Comparison of ENCODE assay signal across 8 cellular contexts in the genomic region with DNA sequence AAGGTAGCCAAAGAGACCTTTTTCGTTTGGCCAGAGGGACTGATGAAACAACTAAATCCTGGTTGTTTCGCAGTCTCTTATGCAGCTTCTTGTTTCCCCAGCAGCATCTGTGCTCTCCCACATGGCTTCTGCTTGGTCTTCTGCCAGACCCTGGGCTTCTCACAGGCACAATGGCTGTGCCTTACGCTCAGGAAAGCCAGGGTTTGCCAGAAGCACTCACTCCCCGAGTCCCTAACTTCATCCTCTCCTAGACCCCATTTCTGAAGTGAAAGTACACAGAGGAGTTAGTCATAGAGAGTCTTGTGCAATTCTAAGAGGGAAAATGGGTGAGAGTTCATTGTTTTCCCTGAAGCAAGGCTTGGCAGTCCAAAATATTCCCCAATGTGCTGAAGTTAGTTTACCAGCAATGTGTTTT.
DNase-seq lines count a peak whose midpoint lies in the region; ATAC-seq, FAIRE-seq and TF ChIP-seq lines count a peak whose summit lies in the region.

No MANE protein-coding gene starts in this region.

- H3K27ac ChIP-seq in K562 (ENCODE audit: extremely low read depth, low read depth, low read length) = no peak overlapping the region
- peak overlapping the region; percentile 58 for H3K27ac ChIP-seq in stomach smooth muscle (ENCODE audit: low read length)

- H3K4me3 ChIP-seq in K562 (no peak overlapping the region), stomach smooth muscle (ENCODE audit: low read length in 2 of 2) (peak overlapping the region in 1 of 2 donors; percentile 36)

- DNase-seq in HS-5 (ENCODE audit: low read depth) (peak; percentile 43), K562 (ENCODE audit: extremely low read depth in 1 of 4, low spot score in 3 of 4) (no peak), left colon (peak; percentile 34 to 65), RKO (ENCODE audit: low spot score) (no peak)

- no peak for TF ChIP-seq RAD21 in K562 (CRISPR knock-in tag; conservative IDR thresholded peaks at IDR 0.05 in 1 of 2, IDR thresholded peaks at IDR 0.05 in 1 of 2)

- ATAC-seq in K562 = no peak; the same call in 2 of the 3 replicates
- ATAC-seq in left colon = no peak
- ATAC-seq in HG02981 (IDR thresholded peaks at IDR 0.05; ENCODE audit: unreplicated experiment) = no peak
- no peak for ATAC-seq in HG03097 (IDR thresholded peaks at IDR 0.05; ENCODE audit: low FRiP score, unreplicated experiment)
- no peak for ATAC-seq in HG02938 (IDR thresholded peaks at IDR 0.05; ENCODE audit: unreplicated experiment)

- H4K20me1 ChIP-seq in K562 (replicated peaks; ENCODE audit: control insufficient read depth, insufficient read depth, low read length) = no peaks in the 10 kb centered on the region

- H3K4me1 ChIP-seq in K562 (replicated peaks in 1 of 2; ENCODE audit: control insufficient read depth in 2 of 2, insufficient read depth in 2 of 2, low read length in 2 of 2) (no peaks in the 10 kb centered on the region), stomach smooth muscle (ENCODE audit: control insufficient read depth, insufficient read depth, low read length) (no peaks in the 10 kb centered on the region)

- H3K36me3 ChIP-seq in K562 (ENCODE audit: control insufficient read depth, insufficient read depth, low read length) (no peaks in the 10 kb centered on the region), stomach smooth muscle (ENCODE audit: control insufficient read depth in 2 of 2, insufficient read depth in 2 of 2, low read length in 2 of 2) (no peaks in the 10 kb centered on the region)

- intact Hi-C loops in K562 (cut with micrococcal nuclease) (no loop called here), left colon (cut with DNase I, micrococcal nuclease) (no loop called here)

- H3K27me3 ChIP-seq in K562 (ENCODE audit: control insufficient read depth in 2 of 2, insufficient read depth in 2 of 2, low read length in 2 of 2) (peaks cover 0 to 6% of the 10 kb centered on the region in 2 experiments; a peak in 2 of 5 replicates), stomach smooth muscle (ENCODE audit: control insufficient read depth in 1 of 2, insufficient read depth in 2 of 2, low read length in 2 of 2) (no peaks in the 10 kb centered on the region)

- BruUV-seq in K562 (replicated peaks; lab: Mats Ljungman, UMichigan) = no TSS peak

- no peak for TF ChIP-seq EP300 in K562 (IDR thresholded peaks at IDR 0.05; ENCODE audit: low read length)

- no peak overlapping the region for H3K9ac ChIP-seq in K562 (ENCODE audit: insufficient read depth in 1 of 2, low read depth in 2 of 2, low read length in 2 of 2)
- no peak overlapping the region for H3K9ac ChIP-seq in stomach smooth muscle (ENCODE audit: low read length in 2 of 2)

- 25% methylated on average over 4 of the region's 4 CpGs for WGBS in K562 (ENCODE audit: insufficient coverage, low coverage, missing lambda C conversion rate)

- CTCF ChIA-PET in K562 (lab: Yijun Ruan, JAX; ENCODE audit: low intra/inter-chr PET ratio) = no interaction called here

- TF ChIP-seq CTCF in K562 (IDR thresholded peaks at IDR 0.05 in 2 of 3, conservative IDR thresholded peaks at IDR 0.05 in 1 of 3; ENCODE audit: insufficient read depth in 2 of 3, low read depth in 1 of 3, low read length in 3 of 3) = no peak

- no peak overlapping the region; the same call in 1 of the 2 replicates for H2AFZ ChIP-seq in K562 (ENCODE audit: low read depth, low read length)

- no peak for TF ChIP-seq POLR2A in K562 (conservative IDR thresholded peaks at IDR 0.05)

- H3K9me3 ChIP-seq in K562 (replicated peaks; ENCODE audit: control insufficient read depth, insufficient read depth, low read depth, low read length) = no peaks in the 10 kb centered on the region
- no peaks in the 10 kb centered on the region for H3K9me3 ChIP-seq in stomach smooth muscle (ENCODE audit: control insufficient read depth in 2 of 2, low read length in 2 of 2)

- in situ Hi-C loops in K562 (cut with MboI) = no loop called here

- FAIRE-seq in K562 (lab: Jason Lieb, UNC) = no peak

- H3K79me2 ChIP-seq in K562 (ENCODE audit: control insufficient read depth, insufficient read depth, low read length) = 0 out of 3 replicates have a peak, but pooled peaks cover 3% of the 10 kb centered on the region

- no peaks in the 10 kb centered on the region for H3K9me1 ChIP-seq in K562 (ENCODE audit: control insufficient read depth, insufficient read depth, low read length)

- POLR2A ChIA-PET in K562 (lab: Yijun Ruan, JAX) = interaction anchor here (0.6 kb wide), 1 partner anchor 127 kb away, joined by 3 read pairs; no protein-coding TSS in a partner anchor

- peak overlapping the region; percentile 10; the same call in 1 of the 2 replicates for H3K4me2 ChIP-seq in K562 (ENCODE audit: insufficient read depth, low read length)

TF ChIP-seq in K562, 482 proteins besides CTCF, POLR2A, EP300 and RAD21:
- TF ChIP-seq CEBPG (CRISPR knock-in tag; IDR thresholded peaks at IDR 0.05) = no peak
- 0 out of 4 replicates have a peak, but pooled peaks have one; percentile 30 to 32 for TF ChIP-seq CEBPG (tag; conservative IDR thresholded peaks at IDR 0.05 in 1 of 2, IDR thresholded peaks at IDR 0.05 in 1 of 2)
- no peak for TF ChIP-seq RBM14 (IDR thresholded peaks at IDR 0.05; ENCODE audit: borderline replicate concordance, insufficient read depth, low read depth, low read length)
- TF ChIP-seq CEBPB (tag; IDR thresholded peaks at IDR 0.05) = peak; percentile 69

Comparison
In these comparisons a context has a peak if more than half of its experiments do, and no peak if none do; other contexts are left out.
1. DNase-seq: peak in HS-5 (single experiment) and left colon (2 of 2); none in K562 (0 of 4) and RKO (single experiment).